Comparison of ENCODE assay signal across 22 cellular contexts in the genomic region with DNA sequence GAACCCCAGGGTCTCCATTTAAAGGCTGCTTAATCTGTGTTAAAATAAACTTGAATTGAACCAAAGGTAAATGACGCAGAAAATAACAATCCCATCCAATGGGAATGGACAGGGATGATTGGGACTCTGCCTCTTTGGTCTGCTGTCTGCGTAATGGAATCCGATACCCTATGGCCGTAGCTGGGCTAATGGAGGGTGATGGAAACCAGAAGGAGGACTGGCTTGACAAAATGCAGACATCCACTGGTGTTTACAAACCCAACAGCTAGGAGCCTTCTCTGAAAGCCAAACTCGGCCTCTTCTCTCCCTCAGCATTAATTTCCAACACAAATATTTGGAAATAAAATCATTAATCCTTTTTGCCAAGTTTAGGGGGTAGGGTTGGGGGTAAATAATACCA.
"Had no signal": no experiment of that assay in that cellular context is flagged by ENCODE, and none has a peak within 500 bp of the region (broad histone marks: within the 10 kb centered on the region; RNA-seq: fewer than 3 reads in every experiment).

No MANE protein-coding gene starts in this region.

- FAIRE-seq: endometrium, keratinocyte, pancreas had no signal

- ATAC-seq: effector memory CD8-positive, alpha-beta T cell; pancreas; stimulated activated effector memory CD8-positive, alpha-beta T cell treated with anti-CD3 and anti-CD28 coated beads, Interleukin-12 subunit alpha, Interleukin-12 subunit beta, amount 100 ng/mL, for 72 hours; upper lobe of right lung had no signal

- H3K27ac ChIP-seq: esophagus squamous epithelium, neutrophil, pancreas, right lobe of liver, thoracic aorta, tibial nerve, upper lobe of right lung, vagina had no signal

- H3K4me2 ChIP-seq: smooth muscle cell had no signal

- H3K27me3 ChIP-seq: esophagus squamous epithelium, neutrophil, pancreas, right lobe of liver, tibial nerve, upper lobe of right lung, vagina had no signal

- H3K9me3 ChIP-seq: neutrophil, pancreas, right lobe of liver, thoracic aorta, upper lobe of right lung, vagina had no signal

- H3K4me3 ChIP-seq: esophagus squamous epithelium, pancreas, right lobe of liver, smooth muscle cell, thoracic aorta, tibial nerve, upper lobe of right lung, vagina had no signal

- DNase-seq: cerebellar nuclear complex; cortex of kidney; effector memory CD8-positive, alpha-beta T cell; erythroblast; esophagus squamous epithelium; foreskin melanocyte; mesendoderm; naive B cell; pancreas; stimulated activated CD4-positive, alpha-beta T cell treated with anti-CD3 and anti-CD28 coated beads, Interleukin-2, amount 100 ng/mL, for 24 hours; stimulated activated CD4-positive, alpha-beta T cell treated with anti-CD3 and anti-CD28 coated beads, Interleukin-4, amount 100 ng/mL, for 24 hours; stimulated activated naive CD4-positive, alpha-beta T cell treated with Interleukin-2 at 50 U/mL for 16 hours; upper lobe of right lung had no signal

- H3K4me1 ChIP-seq: right lobe of liver, upper lobe of right lung, vagina had no signal

- H3K36me3 ChIP-seq: esophagus squamous epithelium, neutrophil, pancreas, right lobe of liver, thoracic aorta, tibial nerve, upper lobe of right lung, vagina had no signal
